Comparison of ENCODE assay signal across 29 cellular contexts in the genomic region with DNA sequence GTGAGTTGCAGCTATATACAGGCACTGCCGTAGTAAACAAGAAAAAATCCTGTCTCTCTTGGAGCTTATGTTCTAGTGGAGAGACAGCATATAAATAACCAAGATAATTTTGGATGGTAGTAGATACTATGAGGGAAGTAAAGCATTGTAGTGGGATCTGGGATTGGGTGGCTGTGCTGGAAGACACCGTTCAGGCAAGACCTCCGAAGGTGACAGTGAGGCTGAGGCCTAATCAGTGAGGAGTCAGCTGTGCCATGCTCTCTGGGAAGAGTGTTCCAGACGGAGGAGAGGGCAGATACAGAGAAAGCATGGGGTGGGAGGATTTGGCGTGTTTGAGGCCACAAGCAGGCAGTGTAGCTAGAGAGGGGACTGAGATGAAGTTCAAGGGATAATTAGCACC. TPM values are rescaled to one million over a fixed set of nuclear protein-coding genes. Genes with fewer than 3 reads are reported as not detected.
DNase-seq lines count a peak whose midpoint lies in the region; ATAC-seq lines count a peak whose summit lies in the region.
"Had no signal": no experiment of that assay in that cellular context is flagged by ENCODE, and none has a peak within 500 bp of the region (broad histone marks: within the 10 kb centered on the region; RNA-seq: fewer than 3 reads in every experiment).

No MANE protein-coding gene starts in this region.

- in situ Hi-C loops in GM23248 (cut with MboI), result no loop called here

- H3F3A ChIP-seq in GM23248 (ENCODE audit: insufficient read depth), result no peaks in the 10 kb centered on the region

- peak overlapping the region; percentile 4; the same call in 1 of the 2 replicates for H3K27ac ChIP-seq in GM23248
- H3K27ac ChIP-seq: cardiac muscle cell, coronary artery, pancreas, uterus had no signal

- DNase-seq in activated T-cell treated with anti-CD3 and anti-CD28 coated beads, Interleukin-2, amount 50 U/mL, for 24 hours, result no peak
- DNase-seq in activated T-cell treated with anti-CD3 and anti-CD28 coated beads, Interleukin-2, amount 50 U/mL, for 48 hours, result no peak
- no peak for DNase-seq in GM23248
- no peak for DNase-seq in effector memory CD8-positive, alpha-beta T cell
- DNase-seq in natural killer cell treated with Interleukin-12 subunit alpha and Interleukin-12 subunit beta and Interleukin-15 and Interleukin-18, amount 100 ng/mL, for 72 hours (ENCODE audit: low spot score), result peak; percentile 50
- DNase-seq in SHP77 (lab: John Stamatoyannopoulos, UW), result no peak
- DNase-seq: activated CD4-positive, alpha-beta T cell treated with anti-CD3 and anti-CD28 coated beads, Interleukin-2, amount 50 U/mL, for 48 hours; activated gamma-delta T cell treated with Interleukin-2 at 50 U/mL for 16 hours; activated T-cell treated with anti-CD3 and anti-CD28 coated beads for 4 hours; DMS53; GF-D8; MM.1S; NCI-H1417; NCI-H2081; NCI-H82; pancreas; stimulated activated CD4-positive, alpha-beta T cell treated with anti-CD3 and anti-CD28 coated beads, Interleukin-15, amount 100 ng/mL, for 24 hours; uterus had no signal

- no peaks in the 10 kb centered on the region; the same call in 1 of the 2 replicates for H4K20me1 ChIP-seq in GM23248 (ENCODE audit: insufficient read depth)

- no peaks in the 10 kb centered on the region; the same call in 1 of the 2 replicates for H3K36me3 ChIP-seq in GM23248 (ENCODE audit: low read depth)
- H3K36me3 ChIP-seq: cardiac muscle cell, uterus had no signal

- H3K27me3 Mint-ChIP-seq in activated T-cell treated with anti-CD3 and anti-CD28 coated beads, Interleukin-2, amount 50 U/mL, for 24 hours, result no peaks in the 10 kb centered on the region
- H3K27me3 Mint-ChIP-seq in effector memory CD8-positive, alpha-beta T cell, result no peaks in the 10 kb centered on the region
- H3K27me3 Mint-ChIP-seq in natural killer cell treated with Interleukin-12 subunit alpha and Interleukin-12 subunit beta and Interleukin-15 and Interleukin-18, amount 100 ng/mL, for 72 hours, result no peaks in the 10 kb centered on the region

- 68 to 80% methylated on average over 5 of the region's 5 CpGs for WGBS in GM23248 (ENCODE audit: low coverage in 1 of 2, low lambda C conversion rate in 2 of 2, missing lambda C conversion rate in 2 of 2), 2 experiments

- no peak overlapping the region for H3K4me3 Mint-ChIP-seq in activated T-cell treated with anti-CD3 and anti-CD28 coated beads, Interleukin-2, amount 50 U/mL, for 24 hours
- H3K4me3 Mint-ChIP-seq in effector memory CD8-positive, alpha-beta T cell, result no peak overlapping the region
- no peak overlapping the region for H3K4me3 Mint-ChIP-seq in natural killer cell treated with Interleukin-12 subunit alpha and Interleukin-12 subunit beta and Interleukin-15 and Interleukin-18, amount 100 ng/mL, for 72 hours

- peak overlapping the region; percentile 7; the same call in 1 of the 2 replicates for H3K9ac ChIP-seq in GM23248

- H2AFZ ChIP-seq in GM23248, result no peak overlapping the region

- H3K27ac Mint-ChIP-seq in activated T-cell treated with anti-CD3 and anti-CD28 coated beads, Interleukin-2, amount 50 U/mL, for 24 hours, result peak overlapping the region; percentile 40
- peak overlapping the region; percentile 51 to 83 for H3K27ac Mint-ChIP-seq in effector memory CD8-positive, alpha-beta T cell
- H3K27ac Mint-ChIP-seq in natural killer cell treated with Interleukin-12 subunit alpha and Interleukin-12 subunit beta and Interleukin-15 and Interleukin-18, amount 100 ng/mL, for 72 hours, result no peak overlapping the region

- peaks cover 16% of the 10 kb centered on the region for H3K4me1 ChIP-seq in GM23248 (ENCODE audit: insufficient read depth)

- no peaks in the 10 kb centered on the region for H3K9me2 ChIP-seq in GM23248 (ENCODE audit: insufficient read depth)

- no peaks in the 10 kb centered on the region for H3K27me3 ChIP-seq in GM23248 (replicated peaks; ENCODE audit: insufficient read depth)
- H3K27me3 ChIP-seq: cardiac muscle cell, pancreas, uterus had no signal

- peaks cover 91% of the 10 kb centered on the region for H3K36me3 Mint-ChIP-seq in activated T-cell treated with anti-CD3 and anti-CD28 coated beads, Interleukin-2, amount 50 U/mL, for 24 hours (ENCODE audit: low read depth)
- peaks cover 25% of the 10 kb centered on the region for H3K36me3 Mint-ChIP-seq in effector memory CD8-positive, alpha-beta T cell (ENCODE audit: insufficient read depth)
- H3K36me3 Mint-ChIP-seq in natural killer cell treated with Interleukin-12 subunit alpha and Interleukin-12 subunit beta and Interleukin-15 and Interleukin-18, amount 100 ng/mL, for 72 hours, result no peaks in the 10 kb centered on the region

- no peak overlapping the region for H3K4me2 ChIP-seq in GM23248 (ENCODE audit: unreplicated experiment)

- peaks cover 85% of the 10 kb centered on the region for H3K79me2 ChIP-seq in GM23248 (ENCODE audit: insufficient read depth)

- H3K4me1 Mint-ChIP-seq in activated T-cell treated with anti-CD3 and anti-CD28 coated beads, Interleukin-2, amount 50 U/mL, for 24 hours (ENCODE audit: low read depth), result peaks cover 72% of the 10 kb centered on the region
- peaks cover 42 to 70% of the 10 kb centered on the region in 2 donors for H3K4me1 Mint-ChIP-seq in effector memory CD8-positive, alpha-beta T cell (ENCODE audit: low read depth in 2 of 2)
- peaks cover 38 to 57% of the 10 kb centered on the region in 2 donors for H3K4me1 Mint-ChIP-seq in natural killer cell treated with Interleukin-12 subunit alpha and Interleukin-12 subunit beta and Interleukin-15 and Interleukin-18, amount 100 ng/mL, for 72 hours (ENCODE audit: low read depth in 2 of 2)

- H3K9me3 ChIP-seq in GM23248 (ENCODE audit: low read depth), result no peaks in the 10 kb centered on the region
- H3K9me3 ChIP-seq: pancreas, uterus had no signal

- no peak for ATAC-seq in effector memory CD8-positive, alpha-beta T cell (replicated peaks)
- ATAC-seq in natural killer cell treated with Interleukin-12 subunit alpha and Interleukin-12 subunit beta and Interleukin-15 and Interleukin-18, amount 100 ng/mL, for 72 hours, result no peak
- ATAC-seq in GM18909 (IDR thresholded peaks at IDR 0.05; ENCODE audit: poor library complexity, unreplicated experiment) (no peak), HG02840 (IDR thresholded peaks at IDR 0.05; ENCODE audit: low FRiP score, unreplicated experiment) (no peak)
- ATAC-seq: K562, pancreas, sciatic nerve had no signal

- H3K4me3 ChIP-seq in GM23248, result no peak overlapping the region
- H3K4me3 ChIP-seq: cardiac muscle cell, coronary artery, K562, pancreas, uterus had no signal

- no peaks in the 10 kb centered on the region for H3K9me3 Mint-ChIP-seq in activated T-cell treated with anti-CD3 and anti-CD28 coated beads, Interleukin-2, amount 50 U/mL, for 24 hours
- no peaks in the 10 kb centered on the region for H3K9me3 Mint-ChIP-seq in effector memory CD8-positive, alpha-beta T cell
- H3K9me3 Mint-ChIP-seq in natural killer cell treated with Interleukin-12 subunit alpha and Interleukin-12 subunit beta and Interleukin-15 and Interleukin-18, amount 100 ng/mL, for 72 hours, result no peaks in the 10 kb centered on the region

RNA-seq across cellular contexts. Expression of a gene that starts 6.0 kb away (rescaled TPM):
- total RNA-seq in GM23248 (2014; rRNA removed; shearing (Covaris generic)), result 46.7 and 53.0 TPM in 2 replicates
- polyA plus RNA-seq in GM23248 (2016; fragmentation: Nextera tagmentation; extraction: Ambion mirVana), result 57.8 and 59.0 TPM in 2 replicates
- total RNA-seq in natural killer cell treated with Interleukin-12 subunit alpha and Interleukin-12 subunit beta and Interleukin-15 and Interleukin-18, amount 100 ng/mL, for 72 hours, result 10 to 100 TPM; 40.6 to 49.5 TPM

RNA-seq across cellular contexts. Expression of a gene that starts 13.9 kb away (rescaled TPM):
- not detected in 2 replicates for total RNA-seq in GM23248 (2014; rRNA removed; shearing (Covaris generic))
- not detected in 2 replicates for polyA plus RNA-seq in GM23248 (2016; fragmentation: Nextera tagmentation; extraction: Ambion mirVana)
- total RNA-seq in natural killer cell treated with Interleukin-12 subunit alpha and Interleukin-12 subunit beta and Interleukin-15 and Interleukin-18, amount 100 ng/mL, for 72 hours, result 10 to 100 TPM; 24.2 to 39.5 TPM
- polyA plus RNA-seq: neural cell had no signal

RNA-seq across cellular contexts. Expression of a gene that starts 38.8 kb away (rescaled TPM):
- total RNA-seq in GM23248 (2014; rRNA removed; shearing (Covaris generic)), result 31.5 and 40.3 TPM in 2 replicates
- polyA plus RNA-seq in GM23248 (2016; fragmentation: Nextera tagmentation; extraction: Ambion mirVana), result 13.7 and 17.9 TPM in 2 replicates
- 1 to 10 TPM; 8.5 TPM for total RNA-seq in natural killer cell treated with Interleukin-12 subunit alpha and Interleukin-12 subunit beta and Interleukin-15 and Interleukin-18, amount 100 ng/mL, for 72 hours

RNA-seq across cellular contexts. Expression of a gene that starts 46.7 kb away (rescaled TPM):
- not detected in 2 replicates for total RNA-seq in GM23248 (2014; rRNA removed; shearing (Covaris generic))
- not detected in 2 replicates for polyA plus RNA-seq in GM23248 (2016; fragmentation: Nextera tagmentation; extraction: Ambion mirVana)
- total RNA-seq in natural killer cell treated with Interleukin-12 subunit alpha and Interleukin-12 subunit beta and Interleukin-15 and Interleukin-18, amount 100 ng/mL, for 72 hours, result not detected
- total RNA-seq: glomerular endothelial cell, kidney epithelial cell, OCI-LY7 had no signal
- polyA plus RNA-seq: K562, neural cell had no signal

RNA-seq across cellular contexts. Expression of a gene that starts 55.2 kb away (rescaled TPM):
- not detected in 2 replicates for total RNA-seq in GM23248 (2014; rRNA removed; shearing (Covaris generic))
- not detected in 2 replicates for polyA plus RNA-seq in GM23248 (2016; fragmentation: Nextera tagmentation; extraction: Ambion mirVana)
- not detected for total RNA-seq in natural killer cell treated with Interleukin-12 subunit alpha and Interleukin-12 subunit beta and Interleukin-15 and Interleukin-18, amount 100 ng/mL, for 72 hours
- total RNA-seq: glomerular endothelial cell, mesenteric fat pad, OCI-LY7, sciatic nerve had no signal
- polyA plus RNA-seq: neural cell had no signal

Comparison
In these comparisons a context has a peak if more than half of its experiments do, and no peak if none do; other contexts are left out.
1. H3K27ac Mint-ChIP-seq: peak in activated T-cell treated with anti-CD3 and anti-CD28 coated beads, Interleukin-2, amount 50 U/mL, for 24 hours (single experiment) and effector memory CD8-positive, alpha-beta T cell (2 of 2); none in natural killer cell treated with Interleukin-12 subunit alpha and Interleukin-12 subunit beta and Interleukin-15 and Interleukin-18, amount 100 ng/mL, for 72 hours (0 of 2).
2. RNA of a gene that starts 13.9 kb away (total RNA-seq): 24.2 to 39.5 TPM in natural killer cell treated with Interleukin-12 subunit alpha and Interleukin-12 subunit beta and Interleukin-15 and Interleukin-18, amount 100 ng/mL, for 72 hours; not detected in GM23248; every median in the first group is over 10 times any median in the second.